In genomic region chr14:91378945-91379932, GRCh38 we compare ENCODE assay signal across 1 cellular context.
TF ChIP-seq lines count a peak whose summit lies in the region.

No MANE protein-coding gene starts in this region.

TF ChIP-seq in GM23338, 12 proteins besides CTCF, POLR2A, EP300 and RAD21 (continued from another document):
- TF ChIP-seq REST (IDR thresholded peaks at IDR 0.05; ENCODE audit: unreplicated experiment): no peak
